In the genomic region with DNA sequence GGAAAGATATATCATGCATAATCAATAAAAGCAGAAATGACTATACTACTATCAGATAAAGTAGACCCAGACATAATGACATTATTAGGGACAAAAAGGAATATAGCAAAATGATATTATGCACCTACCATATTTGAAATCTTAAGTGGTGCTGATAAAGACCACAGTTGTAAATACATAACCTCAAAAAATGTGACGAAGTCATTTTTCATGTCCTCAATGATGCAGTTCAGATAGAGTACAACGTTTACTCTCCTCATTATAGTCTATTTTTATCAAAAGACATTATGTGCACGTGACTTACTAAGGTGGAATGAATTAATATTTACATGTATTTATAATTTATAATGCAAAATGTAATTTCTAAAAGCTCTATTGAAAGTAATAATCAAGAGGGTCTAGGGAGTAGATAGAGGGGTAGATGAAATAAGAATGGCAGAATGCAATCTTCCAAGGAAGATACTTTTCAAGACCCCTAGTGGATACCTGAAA, we compare ENCODE assay signal across 21 cellular contexts.
"Had no signal": no experiment of that assay in that cellular context is flagged by ENCODE, and none has a peak within 500 bp of the region (broad histone marks: within the 10 kb centered on the region; RNA-seq: fewer than 3 reads in every experiment).

No MANE protein-coding gene starts in this region.

- H3K4me1 ChIP-seq: esophagus muscularis mucosa, gastrocnemius medialis, left ventricle myocardium inferior, pancreas, upper lobe of left lung had no signal

- DNase-seq: activated CD4-positive, alpha-beta memory T cell treated with anti-CD3 and anti-CD28 coated beads, Interleukin-2, amount 10 ng/mL, durations not matched to agents 7 days and 5 days; activated CD4-positive, alpha-beta T cell treated with anti-CD3 and anti-CD28 coated beads, Interleukin-2, amount 10 ng/mL, durations not matched to agents 24 days and 14 days; activated gamma-delta T cell; activated T-cell treated with anti-CD3 and anti-CD28 coated beads for 4 hours; anterior cingulate cortex; central memory CD4-positive, alpha-beta T cell; effector memory CD8-positive, alpha-beta T cell; gastrocnemius medialis; hippocampal formation; left ventricle myocardium inferior; pancreas; right cardiac atrium; stimulated activated CD4-positive, alpha-beta T cell treated with anti-CD3 and anti-CD28 coated beads, Interleukin-15, amount 100 ng/mL, for 24 hours; stimulated activated CD4-positive, alpha-beta T cell treated with anti-CD3 and anti-CD28 coated beads, Interleukin-2, amount 100 ng/mL, for 48 hours; stimulated activated naive CD4-positive, alpha-beta T cell; upper lobe of left lung had no signal

- H3K27ac ChIP-seq: esophagus muscularis mucosa, gastrocnemius medialis, left ventricle myocardium inferior, neutrophil, pancreas, skin epidermis, upper lobe of left lung, VCaP had no signal

- H3K4me3 ChIP-seq: esophagus muscularis mucosa, gastrocnemius medialis, left ventricle myocardium inferior, pancreas, skin epidermis, upper lobe of left lung had no signal

- H3K36me3 ChIP-seq: esophagus muscularis mucosa, gastrocnemius medialis, left ventricle myocardium inferior, neutrophil, pancreas, upper lobe of left lung had no signal

- ATAC-seq: activated CD4-positive, CD25-positive, alpha-beta regulatory T cell treated with anti-CD3 and anti-CD28 coated beads, Interleukin-2, amount 50 U/mL, for 24 hours; effector memory CD8-positive, alpha-beta T cell; gastrocnemius medialis; pancreas; right cardiac atrium had no signal

- H3K27me3 ChIP-seq: esophagus muscularis mucosa, gastrocnemius medialis, neutrophil, pancreas, upper lobe of left lung had no signal

- H3K9me3 ChIP-seq: esophagus muscularis mucosa, gastrocnemius medialis, left ventricle myocardium inferior, neutrophil, pancreas, upper lobe of left lung had no signal
